9 cellular contexts compared by ENCODE assay signal in genomic region chr3:146544013-146544928, GRCh38. TPM values are rescaled to one million over a fixed set of nuclear protein-coding genes. Genes with fewer than 3 reads are reported as not detected.
A peak's percentile ranks its signal among the peaks of the same experiment; 100 is the strongest.
DNase-seq lines count a peak whose midpoint lies in the region; ATAC-seq, FAIRE-seq and TF ChIP-seq lines count a peak whose summit lies in the region.
"Had no signal": no experiment of that assay in that cellular context is flagged by ENCODE, and none has a peak within 500 bp of the region (broad histone marks: within the 10 kb centered on the region; RNA-seq: fewer than 3 reads in every experiment).

A gene with protein sequence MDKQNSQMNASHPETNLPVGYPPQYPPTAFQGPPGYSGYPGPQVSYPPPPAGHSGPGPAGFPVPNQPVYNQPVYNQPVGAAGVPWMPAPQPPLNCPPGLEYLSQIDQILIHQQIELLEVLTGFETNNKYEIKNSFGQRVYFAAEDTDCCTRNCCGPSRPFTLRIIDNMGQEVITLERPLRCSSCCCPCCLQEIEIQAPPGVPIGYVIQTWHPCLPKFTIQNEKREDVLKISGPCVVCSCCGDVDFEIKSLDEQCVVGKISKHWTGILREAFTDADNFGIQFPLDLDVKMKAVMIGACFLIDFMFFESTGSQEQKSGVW (minus strand): TSS chr3:146544607. CDS start chr3:146536552, 8,055 bp downstream.

- peak within 1 kb of the TSS; percentile 83 for H3K4me3 ChIP-seq in AG09309 (ENCODE audit: control insufficient read depth, low read depth, low read length)
- H3K4me3 ChIP-seq in kidney (ENCODE audit: low read length in 2 of 2) = peak within 1 kb of the TSS; percentile 65 to 84

- no peaks in the 10 kb centered on the region for H3K36me3 ChIP-seq in kidney (ENCODE audit: control insufficient read depth in 1 of 2, insufficient read depth in 2 of 2, low read length in 2 of 2)

- H3K27me3 Mint-ChIP-seq in chondrocyte (ENCODE audit: low read depth) = no peaks in the 10 kb centered on the region

- peak within 1 kb of the TSS; percentile 95 for H3K27ac Mint-ChIP-seq in chondrocyte (ENCODE audit: unreplicated experiment)

- H3K9ac ChIP-seq in kidney (ENCODE audit: low read length in 2 of 2) = peak within 1 kb of the TSS; percentile 79 to 80

- peak; percentile 88 for ATAC-seq in HG03175 (IDR thresholded peaks at IDR 0.05; ENCODE audit: unreplicated experiment)

- H3K4me1 Mint-ChIP-seq in chondrocyte (ENCODE audit: low read depth) = peaks cover 37% of the 10 kb centered on the region

- TF ChIP-seq POLR2A in GM18951 (IDR thresholded peaks at IDR 0.05; ENCODE audit: extremely low read depth, insufficient read depth, insufficient read length) = peak; percentile 77

- no peaks in the 10 kb centered on the region for H3K9me3 ChIP-seq in kidney (ENCODE audit: control insufficient read depth in 1 of 2, low read length in 2 of 2)

- peak within 1 kb of the TSS; percentile 98 to 99 for H3K27ac ChIP-seq in kidney (ENCODE audit: low read depth in 2 of 2, low read length in 2 of 2)

- intact Hi-C loops in kidney (cut with DNase I) = no loop called here

- peak within 1 kb of the TSS; percentile 89 for H3K4me3 Mint-ChIP-seq in chondrocyte (ENCODE audit: unreplicated experiment)

- no peak for TF ChIP-seq CTCF in AG09309 (IDR thresholded peaks at IDR 0.05; ENCODE audit: control insufficient read depth, insufficient read depth, low read depth, low read length, missing control alignments)
- no peak for TF ChIP-seq CTCF in chondrocyte (IDR thresholded peaks at IDR 0.05)
- no peak for TF ChIP-seq CTCF in kidney (IDR thresholded peaks at IDR 0.05; ENCODE audit: borderline replicate concordance, extremely low read depth, insufficient read depth)

- in situ Hi-C loops in GM18951 (cut with MboI; ENCODE audit: low sequenced_read_pairs, unreplicated experiment) = no loop called here

- peaks cover 7 to 8% of the 10 kb centered on the region in 2 donors for H3K4me1 ChIP-seq in kidney (ENCODE audit: control insufficient read depth in 1 of 2, insufficient read depth in 1 of 2, low read depth in 1 of 2, low read length in 2 of 2)

- DNase-seq in AG09309 (ENCODE audit: low read depth) (peak; percentile 70), NCI-H460 (ENCODE audit: extremely low read depth, low read depth) (peak; percentile 81), chondrocyte (ENCODE audit: low spot score) (peak; percentile 92), kidney (peak; percentile 98)
- peak; percentile 41 to 67 for DNase-seq in activated CD4-positive, alpha-beta T cell treated with anti-CD3 and anti-CD28 coated beads for 24 hours (ENCODE audit: low read depth in 2 of 2)
- DNase-seq in stimulated activated CD4-positive, alpha-beta T cell treated with anti-CD3 and anti-CD28 coated beads, Interleukin-15, amount 100 ng/mL, for 1 hour (ENCODE audit: low read depth in 1 of 2, low spot score in 1 of 2) = peak; percentile 37 to 44

- H3K36me3 Mint-ChIP-seq in chondrocyte (ENCODE audit: low read depth) = no peaks in the 10 kb centered on the region

- peak; percentile 63 for FAIRE-seq in kidney (lab: Jason Lieb, UNC)
- FAIRE-seq: colon had no signal

- H3K9me3 Mint-ChIP-seq in chondrocyte (ENCODE audit: low read depth) = no peaks in the 10 kb centered on the region

RNA-seq across cellular contexts. Expression of the gene that starts here (rescaled TPM):
- 21.1 and 25.0 TPM in 2 replicates for total RNA-seq in NCI-H460 (2014; rRNA removed; shearing (Covaris generic))
- polyA plus RNA-seq in NCI-H460 (2014; cell fraction: nucleus; rRNA removed) = 30.4 and 57.3 TPM in 2 replicates
- total RNA-seq in chondrocyte (21.5 to 34.6 TPM (median 23.9 TPM) in 3 replicates), kidney (266 TPM)
- 53.5 TPM for polyA plus RNA-seq in kidney (ENCODE audit: insufficient read depth, low read depth, low replicate concordance)

Comparison
In these comparisons a context has a peak if more than half of its experiments do, and no peak if none do; other contexts are left out.
1. Peak in every context shown above with its lines: DNase-seq, ATAC-seq, H3K4me3 ChIP-seq and H3K27ac ChIP-seq.
2. DNase-seq: peak in every context shown above with its lines; median percentile 98 in kidney; 92 in chondrocyte; 81 in NCI-H460; 70 in AG09309; 54 in activated CD4-positive, alpha-beta T cell treated with anti-CD3 and anti-CD28 coated beads for 24 hours; 40 in stimulated activated CD4-positive, alpha-beta T cell treated with anti-CD3 and anti-CD28 coated beads, Interleukin-15, amount 100 ng/mL, for 1 hour.